1 cellular context compared by ENCODE assay signal in the genomic region with DNA sequence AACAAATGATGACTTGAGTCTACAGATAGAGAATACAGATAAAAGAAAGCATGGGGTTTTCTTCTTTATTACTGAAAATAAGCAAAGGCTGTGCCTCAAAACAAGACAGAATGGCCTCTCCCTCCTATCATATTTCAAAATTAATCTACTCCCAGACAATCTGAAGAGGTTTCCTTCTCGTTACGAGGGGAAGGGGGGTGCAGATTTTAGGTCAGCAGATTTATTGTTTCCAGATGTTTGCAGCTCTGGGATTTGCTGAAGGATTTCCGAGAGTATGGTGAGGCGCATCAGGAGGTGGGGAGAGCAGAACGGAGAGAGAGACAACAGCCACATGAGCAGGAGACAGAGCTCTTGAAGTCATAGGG.
TF ChIP-seq lines count a peak whose summit lies in the region.

No MANE protein-coding gene starts in this region.

TF ChIP-seq in HEK293, 187 proteins besides CTCF, POLR2A, EP300 and RAD21 (continued from another document and continues in another):
- TF ChIP-seq ZNF558 (tag by site-specific recombination; IDR thresholded peaks at IDR 0.05) (no peak), PRDM2 (tag by site-specific recombination; IDR thresholded peaks at IDR 0.05; ENCODE audit: borderline replicate concordance) (no peak), ZNF23 (tag by site-specific recombination; IDR thresholded peaks at IDR 0.05; ENCODE audit: borderline replicate concordance) (no peak), ZNF473 (tag by site-specific recombination; IDR thresholded peaks at IDR 0.05) (no peak), ZNF777 (tag by site-specific recombination; IDR thresholded peaks at IDR 0.05; ENCODE audit: borderline replicate concordance) (no peak), ZNF341 (tag by site-specific recombination; IDR thresholded peaks at IDR 0.05; ENCODE audit: low read depth) (peak; percentile 68), ZFHX2 (tag by site-specific recombination; conservative IDR thresholded peaks at IDR 0.05) (no peak), ZNF132 (tag by site-specific recombination; IDR thresholded peaks at IDR 0.05; ENCODE audit: borderline replicate concordance) (no peak), BCL6B (tag by site-specific recombination; IDR thresholded peaks at IDR 0.05) (no peak), TCF7L2 (IDR thresholded peaks at IDR 0.05; ENCODE audit: borderline replicate concordance, low read depth, low read length) (no peak), GFI1B (tag by site-specific recombination; IDR thresholded peaks at IDR 0.05) (peak; percentile 80), ZNF76 (tag by site-specific recombination; IDR thresholded peaks at IDR 0.05; ENCODE audit: borderline replicate concordance, low read depth) (no peak), FEZF1 (tag by site-specific recombination; IDR thresholded peaks at IDR 0.05) (no peak; the same call in 1 of the 2 replicates), GLI4 (tag by site-specific recombination; IDR thresholded peaks at IDR 0.05) (no peak), ZNF571 (tag by site-specific recombination; IDR thresholded peaks at IDR 0.05) (no peak), ZNF555 (tag by site-specific recombination; conservative IDR thresholded peaks at IDR 0.05) (no peak), ZSCAN23 (tag by site-specific recombination; IDR thresholded peaks at IDR 0.05) (no peak), ZNF704 (tag by site-specific recombination; IDR thresholded peaks at IDR 0.05) (no peak), ZNF140 (tag by site-specific recombination; IDR thresholded peaks at IDR 0.05) (no peak), ZNF514 (tag by site-specific recombination; IDR thresholded peaks at IDR 0.05) (no peak), ZIC2 (tag by site-specific recombination; IDR thresholded peaks at IDR 0.05) (no peak), ZNF335 (tag by site-specific recombination; conservative IDR thresholded peaks at IDR 0.05) (no peak), ZNF324 (tag by site-specific recombination; IDR thresholded peaks at IDR 0.05) (no peak), ZNF529 (tag by site-specific recombination; IDR thresholded peaks at IDR 0.05; ENCODE audit: insufficient replicate concordance) (peak; percentile 9), ZBTB20 (tag by site-specific recombination; IDR thresholded peaks at IDR 0.05) (no peak), ZNF26 (tag by site-specific recombination; IDR thresholded peaks at IDR 0.05) (no peak), ZNF624 (tag by site-specific recombination; IDR thresholded peaks at IDR 0.05) (no peak), IKZF3 (tag by site-specific recombination; IDR thresholded peaks at IDR 0.05) (no peak), SCRT1 (tag by site-specific recombination; IDR thresholded peaks at IDR 0.05; ENCODE audit: borderline replicate concordance) (no peak), HOXA7 (CRISPR knock-in tag; IDR thresholded peaks at IDR 0.05; ENCODE audit: borderline replicate concordance) (no peak), ZNF596 (tag by site-specific recombination; IDR thresholded peaks at IDR 0.05) (no peak), ZNF645 (tag by site-specific recombination; IDR thresholded peaks at IDR 0.05) (no peak), ZNF791 (tag by site-specific recombination; IDR thresholded peaks at IDR 0.05) (no peak), KLF16 (tag by site-specific recombination; IDR thresholded peaks at IDR 0.05) (0 out of 2 replicates have a peak, but pooled peaks have one; percentile 22), ZNF548 (tag by site-specific recombination; IDR thresholded peaks at IDR 0.05) (no peak), ZNF707 (tag by site-specific recombination; IDR thresholded peaks at IDR 0.05) (no peak), SP2 (tag by site-specific recombination; IDR thresholded peaks at IDR 0.05) (peak; percentile 16; the same call in 1 of the 2 replicates)
- TF ChIP-seq, protein P1, sequence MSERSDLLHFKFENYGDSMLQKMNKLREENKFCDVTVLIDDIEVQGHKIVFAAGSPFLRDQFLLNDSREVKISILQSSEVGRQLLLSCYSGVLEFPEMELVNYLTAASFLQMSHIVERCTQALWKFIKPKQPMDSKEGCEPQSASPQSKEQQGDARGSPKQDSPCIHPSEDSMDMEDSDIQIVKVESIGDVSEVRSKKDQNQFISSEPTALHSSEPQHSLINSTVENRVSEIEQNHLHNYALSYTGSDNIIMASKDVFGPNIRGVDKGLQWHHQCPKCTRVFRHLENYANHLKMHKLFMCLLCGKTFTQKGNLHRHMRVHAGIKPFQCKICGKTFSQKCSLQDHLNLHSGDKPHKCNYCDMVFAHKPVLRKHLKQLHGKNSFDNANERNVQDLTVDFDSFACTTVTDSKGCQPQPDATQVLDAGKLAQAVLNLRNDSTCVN (tag by site-specific recombination; optimal IDR thresholded peaks at IDR 0.05): no peak
- TF ChIP-seq, protein P2, sequence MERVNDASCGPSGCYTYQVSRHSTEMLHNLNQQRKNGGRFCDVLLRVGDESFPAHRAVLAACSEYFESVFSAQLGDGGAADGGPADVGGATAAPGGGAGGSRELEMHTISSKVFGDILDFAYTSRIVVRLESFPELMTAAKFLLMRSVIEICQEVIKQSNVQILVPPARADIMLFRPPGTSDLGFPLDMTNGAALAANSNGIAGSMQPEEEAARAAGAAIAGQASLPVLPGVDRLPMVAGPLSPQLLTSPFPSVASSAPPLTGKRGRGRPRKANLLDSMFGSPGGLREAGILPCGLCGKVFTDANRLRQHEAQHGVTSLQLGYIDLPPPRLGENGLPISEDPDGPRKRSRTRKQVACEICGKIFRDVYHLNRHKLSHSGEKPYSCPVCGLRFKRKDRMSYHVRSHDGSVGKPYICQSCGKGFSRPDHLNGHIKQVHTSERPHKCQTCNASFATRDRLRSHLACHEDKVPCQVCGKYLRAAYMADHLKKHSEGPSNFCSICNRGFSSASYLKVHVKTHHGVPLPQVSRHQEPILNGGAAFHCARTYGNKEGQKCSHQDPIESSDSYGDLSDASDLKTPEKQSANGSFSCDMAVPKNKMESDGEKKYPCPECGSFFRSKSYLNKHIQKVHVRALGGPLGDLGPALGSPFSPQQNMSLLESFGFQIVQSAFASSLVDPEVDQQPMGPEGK (tag by site-specific recombination; IDR thresholded peaks at IDR 0.05): 0 out of 2 replicates have a peak, but pooled peaks have one; percentile 45
- TF ChIP-seq, protein P3, sequence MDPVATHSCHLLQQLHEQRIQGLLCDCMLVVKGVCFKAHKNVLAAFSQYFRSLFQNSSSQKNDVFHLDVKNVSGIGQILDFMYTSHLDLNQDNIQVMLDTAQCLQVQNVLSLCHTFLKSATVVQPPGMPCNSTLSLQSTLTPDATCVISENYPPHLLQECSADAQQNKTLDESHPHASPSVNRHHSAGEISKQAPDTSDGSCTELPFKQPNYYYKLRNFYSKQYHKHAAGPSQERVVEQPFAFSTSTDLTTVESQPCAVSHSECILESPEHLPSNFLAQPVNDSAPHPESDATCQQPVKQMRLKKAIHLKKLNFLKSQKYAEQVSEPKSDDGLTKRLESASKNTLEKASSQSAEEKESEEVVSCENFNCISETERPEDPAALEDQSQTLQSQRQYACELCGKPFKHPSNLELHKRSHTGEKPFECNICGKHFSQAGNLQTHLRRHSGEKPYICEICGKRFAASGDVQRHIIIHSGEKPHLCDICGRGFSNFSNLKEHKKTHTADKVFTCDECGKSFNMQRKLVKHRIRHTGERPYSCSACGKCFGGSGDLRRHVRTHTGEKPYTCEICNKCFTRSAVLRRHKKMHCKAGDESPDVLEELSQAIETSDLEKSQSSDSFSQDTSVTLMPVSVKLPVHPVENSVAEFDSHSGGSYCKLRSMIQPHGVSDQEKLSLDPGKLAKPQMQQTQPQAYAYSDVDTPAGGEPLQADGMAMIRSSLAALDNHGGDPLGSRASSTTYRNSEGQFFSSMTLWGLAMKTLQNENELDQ (tag by site-specific recombination; IDR thresholded peaks at IDR 0.05; ENCODE audit: low read depth): no peak
- TF ChIP-seq, protein P4, sequence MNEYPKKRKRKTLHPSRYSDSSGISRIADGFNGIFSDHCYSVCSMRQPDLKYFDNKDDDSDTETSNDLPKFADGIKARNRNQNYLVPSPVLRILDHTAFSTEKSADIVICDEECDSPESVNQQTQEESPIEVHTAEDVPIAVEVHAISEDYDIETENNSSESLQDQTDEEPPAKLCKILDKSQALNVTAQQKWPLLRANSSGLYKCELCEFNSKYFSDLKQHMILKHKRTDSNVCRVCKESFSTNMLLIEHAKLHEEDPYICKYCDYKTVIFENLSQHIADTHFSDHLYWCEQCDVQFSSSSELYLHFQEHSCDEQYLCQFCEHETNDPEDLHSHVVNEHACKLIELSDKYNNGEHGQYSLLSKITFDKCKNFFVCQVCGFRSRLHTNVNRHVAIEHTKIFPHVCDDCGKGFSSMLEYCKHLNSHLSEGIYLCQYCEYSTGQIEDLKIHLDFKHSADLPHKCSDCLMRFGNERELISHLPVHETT (tag by site-specific recombination; IDR thresholded peaks at IDR 0.05): no peak
